In the genomic region with DNA sequence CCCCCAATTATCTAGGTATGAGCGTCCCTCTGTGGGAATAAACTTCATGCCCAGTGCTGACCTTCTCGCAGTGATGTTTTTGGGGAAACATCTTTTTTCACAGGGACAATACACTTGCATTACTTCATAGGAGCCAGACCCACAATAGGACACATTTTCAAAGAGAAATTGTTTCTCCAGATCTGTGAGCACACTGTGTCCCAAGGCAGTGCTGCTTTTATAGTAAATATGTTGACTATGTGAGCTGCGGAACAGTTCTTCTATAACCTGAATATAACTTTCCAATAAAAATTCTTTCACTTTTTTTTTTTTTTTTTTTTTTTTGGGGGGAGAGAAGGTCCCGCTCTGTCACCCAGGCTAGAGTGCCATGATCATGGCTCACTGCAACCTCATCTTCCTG, we compare ENCODE assay signal across 22 cellular contexts. TPM values are rescaled to one million over a fixed set of nuclear protein-coding genes. Genes with fewer than 3 reads are reported as not detected.
DNase-seq lines count a peak whose midpoint lies in the region; ATAC-seq, FAIRE-seq and TF ChIP-seq lines count a peak whose summit lies in the region.
"Had no signal": no experiment of that assay in that cellular context is flagged by ENCODE, and none has a peak within 500 bp of the region (broad histone marks: within the 10 kb centered on the region; RNA-seq: fewer than 3 reads in every experiment).

No MANE protein-coding gene starts in this region.

- H3K79me2 ChIP-seq in mammary epithelial cell (ENCODE audit: insufficient read depth, low read length) (no peaks in the 10 kb centered on the region), keratinocyte (ENCODE audit: control insufficient read depth, insufficient read depth, low read length) (peaks cover 19% of the 10 kb centered on the region), GM23248 (ENCODE audit: insufficient read depth) (no peaks in the 10 kb centered on the region)

- in situ Hi-C loops in mammary epithelial cell (cut with MboI; ENCODE audit: low sequenced_read_pairs in 2 of 2) = loop anchor here in 1 of 2 donors (10.0 kb wide), 1 partner anchor 83 kb away; no protein-coding TSS in a partner anchor
- in situ Hi-C loops in GM23248 (cut with MboI) = no loop called here

- TF ChIP-seq CTCF in breast epithelium (IDR thresholded peaks at IDR 0.05) = no peak
- TF ChIP-seq CTCF in mammary epithelial cell (conservative IDR thresholded peaks at IDR 0.05 in 1 of 2, IDR thresholded peaks at IDR 0.05 in 1 of 2; ENCODE audit: extremely low read depth in 1 of 2, insufficient read depth in 1 of 2, low read depth in 1 of 2, low read length in 2 of 2) = no peak
- no peak for TF ChIP-seq CTCF in VCaP (conservative IDR thresholded peaks at IDR 0.05)
- no peak for TF ChIP-seq CTCF in keratinocyte (optimal IDR thresholded peaks at IDR 0.05 in 1 of 3, IDR thresholded peaks at IDR 0.05 in 1 of 3, conservative IDR thresholded peaks at IDR 0.05 in 1 of 3; ENCODE audit: extremely low read depth in 1 of 3, insufficient read depth in 2 of 3, low read length in 3 of 3)

- peaks cover 19% of the 10 kb centered on the region; the same call in 1 of the 2 replicates for H3F3A ChIP-seq in GM23248 (ENCODE audit: insufficient read depth)

- no peak overlapping the region for H3K4me2 ChIP-seq in mammary epithelial cell (ENCODE audit: insufficient read depth, low read depth, low read length)
- peak overlapping the region; percentile 51 for H3K4me2 ChIP-seq in keratinocyte (ENCODE audit: control insufficient read depth, extremely low read depth, insufficient read depth, low read depth, low read length)
- no peak overlapping the region for H3K4me2 ChIP-seq in GM23248 (ENCODE audit: unreplicated experiment)
- H3K4me2 ChIP-seq: A549; BLaER1 treated with 17β-estradiol and CSF1 and Interleukin-3, amounts not matched to agents 10 nM and 100 nM; GM23338 had no signal

- H3K9me1 ChIP-seq in keratinocyte (ENCODE audit: control insufficient read depth, extremely low read depth, insufficient read depth, low read length) = no peaks in the 10 kb centered on the region

- no peak for DNase-seq in breast epithelium (ENCODE audit: low spot score in 2 of 2)
- no peak for DNase-seq in mammary epithelial cell
- DNase-seq in keratinocyte (ENCODE audit: low read depth, low spot score) = no peak
- DNase-seq in NCI-H526 treated with DMSO at 0.1 percent for 48 hours (lab: John Stamatoyannopoulos, UW) = no peak
- DNase-seq in GM23248 = no peak
- DNase-seq: 8988T; ACHN; AML-193; BE2C; Caco-2; CD4-positive, CD25-positive, alpha-beta regulatory T cell; CD8-positive, alpha-beta T cell; DMS153; DND-41 had no signal

- H4K20me1 ChIP-seq in mammary epithelial cell (ENCODE audit: insufficient read depth, low read length) = no peaks in the 10 kb centered on the region
- no peaks in the 10 kb centered on the region for H4K20me1 ChIP-seq in keratinocyte (ENCODE audit: control insufficient read depth, extremely low read depth, insufficient read depth, low read length)
- H4K20me1 ChIP-seq in GM23248 (ENCODE audit: insufficient read depth) = no peaks in the 10 kb centered on the region
- H4K20me1 ChIP-seq: BLaER1 treated with 17β-estradiol and CSF1 and Interleukin-3, amounts not matched to agents 10 nM and 100 nM had no signal

- H3K9ac ChIP-seq in mammary epithelial cell (ENCODE audit: insufficient read depth, low read length) (no peak overlapping the region), keratinocyte (ENCODE audit: control insufficient read depth, extremely low read depth, insufficient read depth, low read length) (peak overlapping the region; percentile 28), GM23248 (no peak overlapping the region)
- H3K9ac ChIP-seq: BLaER1 treated with 17β-estradiol and CSF1 and Interleukin-3, amounts not matched to agents 10 nM and 100 nM had no signal

- H3K4me3 ChIP-seq in breast epithelium = no peak overlapping the region
- H3K4me3 ChIP-seq in mammary epithelial cell (replicated peaks in 1 of 3; ENCODE audit: insufficient read depth in 1 of 3, low read depth in 2 of 3, low read length in 3 of 3) = no peak overlapping the region
- H3K4me3 ChIP-seq in keratinocyte (ENCODE audit: control insufficient read depth in 2 of 3, extremely low read depth in 1 of 3, insufficient read depth in 2 of 3, low read depth in 1 of 3, low read length in 3 of 3) = peak overlapping the region; percentile 12 to 53 (median 27)
- no peak overlapping the region for H3K4me3 ChIP-seq in GM23248
- H3K4me3 ChIP-seq: A549; BLaER1 treated with 17β-estradiol and CSF1 and Interleukin-3, amounts not matched to agents 10 nM and 100 nM; GM23338 had no signal

- no peak overlapping the region for H2AFZ ChIP-seq in mammary epithelial cell (ENCODE audit: low read depth, low read length)
- no peak overlapping the region for H2AFZ ChIP-seq in keratinocyte (ENCODE audit: control insufficient read depth, low read length)
- H2AFZ ChIP-seq in GM23248 = no peak overlapping the region
- H2AFZ ChIP-seq: GM23338 had no signal

- no peaks in the 10 kb centered on the region for H3K4me1 ChIP-seq in breast epithelium
- H3K4me1 ChIP-seq in mammary epithelial cell (ENCODE audit: insufficient read depth, low read length) = peaks cover 31% of the 10 kb centered on the region
- peaks cover 45% of the 10 kb centered on the region for H3K4me1 ChIP-seq in keratinocyte (ENCODE audit: control insufficient read depth, extremely low read depth, insufficient read depth, low read length)
- peaks cover 30% of the 10 kb centered on the region for H3K4me1 ChIP-seq in GM23248 (ENCODE audit: insufficient read depth)
- H3K4me1 ChIP-seq: BE2C; BLaER1 treated with 17β-estradiol and CSF1 and Interleukin-3, amounts not matched to agents 10 nM and 100 nM; Caco-2 had no signal

- no peak for FAIRE-seq in keratinocyte (lab: Jason Lieb, UNC)
- FAIRE-seq: G401.6, GM12892 had no signal

- TF ChIP-seq POLR2A in breast epithelium (IDR thresholded peaks at IDR 0.05) = no peak

- BruUV-seq in mammary epithelial cell (replicated peaks; lab: Mats Ljungman, UMichigan) = no TSS peak

- H3K9me2 ChIP-seq in GM23248 (ENCODE audit: insufficient read depth) = no peaks in the 10 kb centered on the region

- H3K36me3 ChIP-seq in breast epithelium (no peaks in the 10 kb centered on the region), mammary epithelial cell (ENCODE audit: insufficient read depth, low read length) (no peaks in the 10 kb centered on the region), keratinocyte (ENCODE audit: control insufficient read depth in 2 of 2, extremely low read depth in 1 of 2, insufficient read depth in 2 of 2, low read length in 2 of 2) (peaks cover 0 to 4% of the 10 kb centered on the region in 2 experiments), GM23248 (ENCODE audit: low read depth) (no peaks in the 10 kb centered on the region)
- H3K36me3 ChIP-seq: BE2C; BLaER1 treated with 17β-estradiol and CSF1 and Interleukin-3, amounts not matched to agents 10 nM and 100 nM had no signal

- no peaks in the 10 kb centered on the region for H3K27me3 ChIP-seq in breast epithelium
- H3K27me3 ChIP-seq in mammary epithelial cell (ENCODE audit: insufficient read depth, low read length) = no peaks in the 10 kb centered on the region
- H3K27me3 ChIP-seq in keratinocyte (ENCODE audit: control insufficient read depth, extremely low read depth, insufficient read depth, low read length) = no peaks in the 10 kb centered on the region
- H3K27me3 ChIP-seq in GM23248 (replicated peaks; ENCODE audit: insufficient read depth) = no peaks in the 10 kb centered on the region
- H3K27me3 ChIP-seq: BE2C; BLaER1 treated with 17β-estradiol and CSF1 and Interleukin-3, amounts not matched to agents 10 nM and 100 nM had no signal

- intact Hi-C loops in breast epithelium (cut with DNase I; ENCODE audit: low total_unique reads) = no loop called here
- intact Hi-C loops in mammary epithelial cell (cut with micrococcal nuclease) = no loop called here

- no peak for ATAC-seq in GM19467 (IDR thresholded peaks at IDR 0.05; ENCODE audit: unreplicated experiment)
- ATAC-seq: A549; CD8-positive, alpha-beta T cell; GM23338; HCT116 had no signal

- dilution Hi-C loops in mammary epithelial cell (cut with HindIII; ENCODE audit: low sequenced_read_pairs) = no loop called here
- dilution Hi-C loops in keratinocyte (cut with MboI; ENCODE audit: extremely low pct_ligation_motif_present, low sequenced_read_pairs) = no loop called here

- 100% methylated on average over 4 of the region's 4 CpGs for WGBS in mammary epithelial cell (ENCODE audit: low coverage, missing lambda C conversion rate)
- WGBS in GM23248 (ENCODE audit: low coverage in 1 of 2, low lambda C conversion rate in 2 of 2, missing lambda C conversion rate in 2 of 2), 2 experiments = 96% methylated on average over 4 of the region's 4 CpGs

- H3K9me3 ChIP-seq in breast epithelium (no peaks in the 10 kb centered on the region), mammary epithelial cell (replicated peaks; ENCODE audit: insufficient read depth, low read length) (peaks cover 2% of the 10 kb centered on the region), keratinocyte (ENCODE audit: control insufficient read depth, low read depth, low read length) (peaks cover 1% of the 10 kb centered on the region), GM23248 (ENCODE audit: low read depth) (no peaks in the 10 kb centered on the region)
- H3K9me3 ChIP-seq: A549, BE2C, Caco-2 had no signal

- H3K27ac ChIP-seq in breast epithelium (peak overlapping the region; percentile 66 to 77), mammary epithelial cell (ENCODE audit: insufficient read depth, low read depth, low read length) (no peak overlapping the region), VCaP (peak overlapping the region; percentile 71), keratinocyte (ENCODE audit: control insufficient read depth, insufficient read depth, low read length) (peak overlapping the region; percentile 40), GM23248 (no peak overlapping the region)
- H3K27ac ChIP-seq: A549; BLaER1 treated with 17β-estradiol and CSF1 and Interleukin-3, amounts not matched to agents 10 nM and 100 nM had no signal

- CTCF ChIA-PET in mammary epithelial cell (lab: Charles Lee; ENCODE audit: low non-redundant PET) = no interaction called here

RNA-seq across cellular contexts. Expression of a gene that starts 17.4 kb away (rescaled TPM):
- total RNA-seq in breast epithelium (10 to 100 TPM in 2 of 3 donors, under 1 TPM in 1; 0.64 to 58.7 (median 41.3) TPM), mammary epithelial cell (100 to 1,000 TPM in 1 of 2 donors, 10 to 100 TPM in 1; 87.7 to 111 TPM)
- polyA plus RNA-seq in mammary epithelial cell (33.7 TPM), keratinocyte (24.5 to 37.0 TPM (median 25.3 TPM) in 3 replicates), GM23248 (2016; fragmentation: Nextera tagmentation; extraction: Ambion mirVana) (13.3 and 14.2 TPM in 2 replicates)
- polyA minus RNA-seq in mammary epithelial cell (53.9 TPM), keratinocyte (60.2 to 89.9 TPM (median 67.0 TPM) in 3 replicates)
- 17.6 TPM for polyA plus RNA-seq in keratinocyte (2011; ENCODE audit: low read depth)
- 15.4 and 18.0 TPM in 2 replicates for polyA plus RNA-seq in keratinocyte (2011; cell fraction: cytosol; rRNA removed)
- 110 and 134 TPM in 2 replicates for polyA plus RNA-seq in keratinocyte (2011; cell fraction: nucleus; rRNA removed)
- 20.1 and 59.2 TPM in 2 replicates for polyA plus RNA-seq in keratinocyte (2012; ENCODE audit: low replicate concordance)
- 49.9 TPM for polyA minus RNA-seq in keratinocyte (2011; cell fraction: cytosol; rRNA and poly(A)+ RNA removed)
- 173 and 249 TPM in 2 replicates for polyA minus RNA-seq in keratinocyte (2011; cell fraction: nucleus; rRNA and poly(A)+ RNA removed)
- total RNA-seq in GM23248 (2014; rRNA removed; shearing (Covaris generic)) = 50.6 and 58.9 TPM in 2 replicates
- total RNA-seq: CD4-positive, CD25-positive, alpha-beta regulatory T cell; CD8-positive, alpha-beta T cell had no signal
- polyA plus RNA-seq: CD4-positive, CD25-positive, alpha-beta regulatory T cell had no signal

Comparison
In these comparisons a context has a peak if more than half of its experiments do, and no peak if none do; other contexts are left out.
1. H3K27ac ChIP-seq: peak in breast epithelium (2 of 2), VCaP (single experiment) and keratinocyte (single experiment); none in mammary epithelial cell (single experiment) and GM23248 (single experiment).
2. H3K4me3 ChIP-seq: peak in keratinocyte (3 of 3); none in breast epithelium (0 of 3), mammary epithelial cell (0 of 3) and GM23248 (single experiment).